In genomic region chr17:62948370-62948769, GRCh38 we compare ENCODE assay signal across 27 cellular contexts.
"Had no signal": no experiment of that assay in that cellular context is flagged by ENCODE, and none has a peak within 500 bp of the region (broad histone marks: within the 10 kb centered on the region; RNA-seq: fewer than 3 reads in every experiment).

No MANE protein-coding gene starts in this region.

- H3K27me3 ChIP-seq: neutrophil, pancreas, right lobe of liver, sigmoid colon, stomach, thyroid gland, tibial nerve, upper lobe of left lung, uterus had no signal

- H3K9me3 Mint-ChIP-seq: natural killer cell treated with Interleukin-12 subunit alpha and Interleukin-12 subunit beta and Interleukin-15 and Interleukin-18, amount 100 ng/mL, for 72 hours; nephron progenitor cell; neural crest cell; stimulated activated naive CD8-positive, alpha-beta T cell treated with anti-CD3 and anti-CD28 coated beads, Interleukin-15, Interleukin-2, amounts not matched to agents 100 ng/mL and 50 ng/mL, for 24 hours had no signal

- H3K36me3 ChIP-seq: neutrophil, pancreas, prostate gland, right lobe of liver, sigmoid colon, stomach, thoracic aorta, thyroid gland, tibial nerve, upper lobe of left lung, uterus had no signal

- H3K4me3 Mint-ChIP-seq: naive thymus-derived CD8-positive, alpha-beta T cell; natural killer cell treated with Interleukin-12 subunit alpha and Interleukin-12 subunit beta and Interleukin-15 and Interleukin-18, amount 100 ng/mL, for 72 hours; nephron progenitor cell; neural crest cell; stimulated activated effector memory CD8-positive, alpha-beta T cell treated with anti-CD3 and anti-CD28 coated beads, Interleukin-12 subunit alpha, Interleukin-12 subunit beta, amount 100 ng/mL, for 72 hours; stimulated activated naive B cell treated with anti-CD40 and anti-IgM and Interleukin-4, amounts not matched to agents 10 μg/mL and 1 μg/mL and 100 μg/mL, for 72 hours; stimulated activated naive CD8-positive, alpha-beta T cell treated with anti-CD3 and anti-CD28 coated beads, Interleukin-15, Interleukin-2, amounts not matched to agents 100 ng/mL and 50 ng/mL, for 24 hours had no signal

- H3K4me1 Mint-ChIP-seq: naive thymus-derived CD8-positive, alpha-beta T cell; nephron progenitor cell; neural crest cell; stimulated activated effector memory CD8-positive, alpha-beta T cell treated with anti-CD3 and anti-CD28 coated beads, Interleukin-12 subunit alpha, Interleukin-12 subunit beta, amount 100 ng/mL, for 72 hours; stimulated activated naive B cell treated with anti-CD40 and anti-IgM and Interleukin-4, amounts not matched to agents 10 μg/mL and 1 μg/mL and 100 μg/mL, for 72 hours had no signal

- ATAC-seq: naive thymus-derived CD8-positive, alpha-beta T cell; natural killer cell treated with Interleukin-12 subunit alpha and Interleukin-12 subunit beta and Interleukin-15 and Interleukin-18, amount 100 ng/mL, for 72 hours; pancreas; right cardiac atrium; right lobe of liver; stimulated activated effector memory CD8-positive, alpha-beta T cell treated with anti-CD3 and anti-CD28 coated beads, Interleukin-12 subunit alpha, Interleukin-12 subunit beta, amount 100 ng/mL, for 72 hours; stimulated activated naive B cell treated with anti-CD40 and anti-IgM and Interleukin-4, amounts not matched to agents 10 μg/mL and 1 μg/mL and 100 μg/mL, for 72 hours had no signal

- H3K9me3 ChIP-seq: neutrophil, pancreas, prostate gland, right lobe of liver, sigmoid colon, stomach, thyroid gland, upper lobe of left lung, uterus had no signal

- H3K36me3 Mint-ChIP-seq: naive thymus-derived CD8-positive, alpha-beta T cell; natural killer cell treated with Interleukin-12 subunit alpha and Interleukin-12 subunit beta and Interleukin-15 and Interleukin-18, amount 100 ng/mL, for 72 hours; stimulated activated effector memory CD8-positive, alpha-beta T cell treated with anti-CD3 and anti-CD28 coated beads, Interleukin-12 subunit alpha, Interleukin-12 subunit beta, amount 100 ng/mL, for 72 hours; stimulated activated naive B cell treated with anti-CD40 and anti-IgM and Interleukin-4, amounts not matched to agents 10 μg/mL and 1 μg/mL and 100 μg/mL, for 72 hours had no signal

- H3K27ac Mint-ChIP-seq: naive thymus-derived CD8-positive, alpha-beta T cell; natural killer cell treated with Interleukin-12 subunit alpha and Interleukin-12 subunit beta and Interleukin-15 and Interleukin-18, amount 100 ng/mL, for 72 hours; nephron progenitor cell; stimulated activated effector memory CD8-positive, alpha-beta T cell treated with anti-CD3 and anti-CD28 coated beads, Interleukin-12 subunit alpha, Interleukin-12 subunit beta, amount 100 ng/mL, for 72 hours; stimulated activated naive B cell treated with anti-CD40 and anti-IgM and Interleukin-4, amounts not matched to agents 10 μg/mL and 1 μg/mL and 100 μg/mL, for 72 hours; stimulated activated naive CD8-positive, alpha-beta T cell treated with anti-CD3 and anti-CD28 coated beads, Interleukin-15, Interleukin-2, amounts not matched to agents 100 ng/mL and 50 ng/mL, for 24 hours had no signal

- DNase-seq: naive thymus-derived CD8-positive, alpha-beta T cell; nephron progenitor cell; nucleus accumbens; pancreas; retina; right cardiac atrium; right lobe of liver; sigmoid colon; small intestine; stimulated activated CD4-positive, alpha-beta T cell treated with anti-CD3 and anti-CD28 coated beads, Interleukin-15, amount 100 ng/mL, for 24 hours; stimulated activated CD4-positive, alpha-beta T cell treated with anti-CD3 and anti-CD28 coated beads, Interleukin-2, amount 100 ng/mL, for 24 hours; stimulated activated CD4-positive, alpha-beta T cell treated with anti-CD3 and anti-CD28 coated beads, Interleukin-2, amount 100 ng/mL, for 48 hours; stimulated activated CD4-positive, alpha-beta T cell treated with anti-CD3 and anti-CD28 coated beads, Interleukin-4, amount 100 ng/mL, for 24 hours; stimulated activated naive B cell treated with anti-CD40 and anti-IgM and Interleukin-4, amounts not matched to agents 10 μg/mL and 1 μg/mL and 100 μg/mL, for 72 hours; stimulated activated naive CD4-positive, alpha-beta T cell treated with Interleukin-2 at 50 U/mL for 16 hours; stomach; thyroid gland; upper lobe of left lung; uterus had no signal

- FAIRE-seq: pancreas, small intestine had no signal

- H3K4me3 ChIP-seq: pancreas, prostate gland, right lobe of liver, sigmoid colon, stomach, thoracic aorta, thyroid gland, tibial nerve, upper lobe of left lung, uterus had no signal

- H3K4me1 ChIP-seq: pancreas, prostate gland, right lobe of liver, thyroid gland, tibial nerve, upper lobe of left lung, uterus had no signal
